ENCODE assay signal across 8 cellular contexts in the genomic region with DNA sequence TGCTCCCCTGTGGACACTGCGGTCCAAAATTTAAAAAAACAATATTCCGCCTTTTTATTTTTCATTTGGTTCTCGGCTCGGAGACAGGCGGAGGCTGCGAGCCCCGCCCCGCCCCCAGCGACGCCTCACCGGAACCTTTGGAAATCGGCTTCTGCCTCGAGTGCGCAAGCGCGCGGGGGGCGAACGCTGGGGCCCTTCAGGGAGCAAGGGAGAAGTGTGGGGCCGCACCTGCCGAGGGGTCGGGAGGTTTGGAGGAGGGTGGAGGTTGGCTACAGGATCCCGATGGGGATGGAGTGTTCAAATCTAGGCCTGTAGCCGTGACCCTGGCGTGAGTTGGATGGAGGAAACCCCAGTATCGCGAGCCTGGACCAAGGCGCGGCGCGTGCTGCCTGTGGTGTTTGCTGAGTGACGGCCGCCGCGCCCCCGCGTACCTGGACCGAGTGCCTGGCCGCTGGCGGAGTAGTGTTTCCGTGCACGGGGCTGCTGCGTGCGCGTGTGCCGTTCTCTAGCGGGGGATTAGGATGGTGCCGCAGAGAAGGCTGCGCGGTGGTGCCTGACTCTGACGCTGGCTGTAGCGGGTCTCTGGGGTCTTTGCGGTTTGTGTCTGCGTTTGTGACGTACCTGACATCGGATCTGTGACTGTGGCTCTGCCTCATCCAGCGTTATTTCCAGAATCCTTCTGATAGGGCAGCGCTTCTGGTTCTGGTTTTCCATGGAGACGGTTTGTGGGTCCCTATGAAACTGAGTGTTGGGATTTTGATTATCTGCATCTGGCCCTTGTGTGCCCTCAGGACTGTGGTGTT. TPM values are rescaled to one million over a fixed set of nuclear protein-coding genes. Genes with fewer than 3 reads are reported as not detected.
DNase-seq lines count a peak whose midpoint lies in the region; ATAC-seq and TF ChIP-seq lines count a peak whose summit lies in the region.

No MANE protein-coding gene starts in this region.

- peak; percentile 84 for DNase-seq in 8988T
- DNase-seq in NCI-H345 treated with DMSO at 0.1 percent for 48 hours (lab: John Stamatoyannopoulos, UW; ENCODE audit: unreplicated experiment) = peak; percentile 98
- DNase-seq in activated CD4-positive, alpha-beta memory T cell treated with anti-CD3 and anti-CD28 coated beads, Interleukin-2, amount 10 ng/mL, durations not matched to agents 7 days and 5 days = peak; percentile 85
- peak; percentile 89 for DNase-seq in ecto neural progenitor cell (ENCODE audit: low spot score)
- peak; percentile 80 for DNase-seq in lung (ENCODE audit: low spot score)
- DNase-seq in stimulated activated CD4-positive, alpha-beta T cell treated with anti-CD3 and anti-CD28 coated beads, TNF-alpha, amount 100 ng/mL, for 24 hours (ENCODE audit: low read depth in 3 of 3) = peak; percentile 70 to 86 (median 73)

- ATAC-seq in GM18519 (IDR thresholded peaks at IDR 0.05; ENCODE audit: low FRiP score, unreplicated experiment) = peak; percentile 40
- peak; percentile 36 for ATAC-seq in HG03060 (IDR thresholded peaks at IDR 0.05; ENCODE audit: low read depth, unreplicated experiment)
- ATAC-seq in lung (ENCODE audit: insufficient read depth, low FRiP score) = peak; percentile 73

- POLR2A ChIA-PET in activated CD4-positive, alpha-beta memory T cell treated with anti-CD3 and anti-CD28 coated beads, Interleukin-2, amount 10 ng/mL, durations not matched to agents 7 days and 5 days (lab: Charles Lee) = interaction anchor here (1.3 to 1.6 kb wide), 4 partner anchors 37 to 190 kb away, joined by 5 to 7 read pairs (median 6); a partner anchor contains a TSS

- H3K27me3 ChIP-seq in lung (ENCODE audit: control insufficient read depth, insufficient read depth) = no peaks in the 10 kb centered on the region

- peak overlapping the region; percentile 89 to 93 for H3K27ac ChIP-seq in lung (ENCODE audit: low read depth in 1 of 2, low read length in 1 of 2)

- H3K9me3 ChIP-seq in lung (ENCODE audit: control insufficient read depth in 2 of 2, insufficient read depth in 1 of 2, low read length in 1 of 2) = peaks cover 0 to 2% of the 10 kb centered on the region in 2 donors

- peak overlapping the region; percentile 94 for H3K27ac Mint-ChIP-seq in activated CD4-positive, alpha-beta memory T cell treated with anti-CD3 and anti-CD28 coated beads, Interleukin-2, amount 10 ng/mL, durations not matched to agents 7 days and 5 days

- peaks cover 27% of the 10 kb centered on the region for H3K4me1 Mint-ChIP-seq in activated CD4-positive, alpha-beta memory T cell treated with anti-CD3 and anti-CD28 coated beads, Interleukin-2, amount 10 ng/mL, durations not matched to agents 7 days and 5 days

- H3K36me3 Mint-ChIP-seq in activated CD4-positive, alpha-beta memory T cell treated with anti-CD3 and anti-CD28 coated beads, Interleukin-2, amount 10 ng/mL, durations not matched to agents 7 days and 5 days (ENCODE audit: low read depth) = peaks cover 39% of the 10 kb centered on the region

- CTCF ChIA-PET in activated CD4-positive, alpha-beta memory T cell treated with anti-CD3 and anti-CD28 coated beads, Interleukin-2, amount 10 ng/mL, durations not matched to agents 7 days and 5 days (lab: Charles Lee) = no interaction called here

- peaks cover 18% of the 10 kb centered on the region for H3K9me3 Mint-ChIP-seq in activated CD4-positive, alpha-beta memory T cell treated with anti-CD3 and anti-CD28 coated beads, Interleukin-2, amount 10 ng/mL, durations not matched to agents 7 days and 5 days

- 0 to 1% methylated on average over 57 to 59 of the region's 59 CpGs for WGBS in lung, 2 donors

- peaks cover 0 to 3% of the 10 kb centered on the region in 2 donors for H3K4me1 ChIP-seq in lung (ENCODE audit: control insufficient read depth in 2 of 2, insufficient read depth in 2 of 2, low read length in 2 of 2)

- no peaks in the 10 kb centered on the region for H3K36me3 ChIP-seq in lung (ENCODE audit: control insufficient read depth in 2 of 2, insufficient read depth in 2 of 2, low read length in 2 of 2)

- peak overlapping the region; percentile 93 for H3K4me3 Mint-ChIP-seq in activated CD4-positive, alpha-beta memory T cell treated with anti-CD3 and anti-CD28 coated beads, Interleukin-2, amount 10 ng/mL, durations not matched to agents 7 days and 5 days

- H3K27me3 Mint-ChIP-seq in activated CD4-positive, alpha-beta memory T cell treated with anti-CD3 and anti-CD28 coated beads, Interleukin-2, amount 10 ng/mL, durations not matched to agents 7 days and 5 days = no peaks in the 10 kb centered on the region

- no peak for TF ChIP-seq CTCF in lung (IDR thresholded peaks at IDR 0.05; ENCODE audit: control extremely low read depth, extremely low read depth)

- peak overlapping the region; percentile 60 for H3K4me3 ChIP-seq in lung

RNA-seq across cellular contexts. Expression of a gene that starts 0.6 kb away (rescaled TPM):
- 10 to 100 TPM; 11.9 to 14.2 TPM for total RNA-seq in activated CD4-positive, alpha-beta memory T cell treated with anti-CD3 and anti-CD28 coated beads, Interleukin-2, amount 10 ng/mL, durations not matched to agents 7 days and 5 days
- 10 to 100 TPM in 1 of 2 donors, 1 to 10 TPM in 1; 8.6 to 20.7 TPM for total RNA-seq in lung
- 1 to 10 TPM; 2.0 to 4.8 TPM for polyA plus RNA-seq in lung

Comparison
In these comparisons a context has a peak if more than half of its experiments do, and no peak if none do; other contexts are left out.
1. Peak in every context shown above with its lines: DNase-seq, ATAC-seq, H3K4me3 ChIP-seq and H3K27ac ChIP-seq.